8 cellular contexts compared by ENCODE assay signal in the genomic region with DNA sequence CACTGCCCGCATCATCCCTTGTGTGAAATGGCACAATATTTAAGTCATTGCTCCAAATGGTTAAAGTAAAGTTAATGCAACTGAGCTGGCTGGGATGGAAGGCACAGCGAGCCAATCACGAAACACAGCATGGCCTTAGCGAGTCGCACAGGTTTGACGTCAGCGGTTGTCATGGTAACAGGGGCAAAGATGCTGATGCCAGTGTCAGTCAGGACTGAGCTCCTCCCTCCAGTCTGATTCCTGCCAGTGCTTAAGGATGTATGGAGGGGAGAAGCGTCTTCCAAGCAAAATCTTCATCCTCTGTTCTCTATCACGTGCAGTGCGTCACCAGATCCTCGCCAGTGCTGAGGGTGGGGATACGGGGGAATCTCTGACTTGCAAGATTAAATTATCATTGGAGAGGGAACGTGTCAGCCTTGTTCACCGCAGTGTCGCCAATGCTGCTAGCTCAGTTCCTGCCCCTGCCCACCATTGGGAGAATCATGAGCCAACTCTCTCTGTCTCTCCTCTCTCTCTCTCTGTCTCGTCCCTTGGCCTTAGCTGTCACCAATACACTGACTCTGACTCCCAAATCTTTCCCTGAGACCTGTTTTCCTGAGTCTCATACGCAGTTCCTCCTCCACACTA. TPM values are rescaled to one million over a fixed set of nuclear protein-coding genes. Genes with fewer than 3 reads are reported as not detected.
DNase-seq lines count a peak whose midpoint lies in the region; ATAC-seq and TF ChIP-seq lines count a peak whose summit lies in the region.

No MANE protein-coding gene starts in this region.

- no peak overlapping the region for H3K4me3 Mint-ChIP-seq in activated CD8-positive, alpha-beta memory T cell treated with anti-CD3 and anti-CD28 coated beads, Interleukin-2, amount 10 ng/mL, durations not matched to agents 7 days and 5 days

- H3K27me3 Mint-ChIP-seq in activated CD8-positive, alpha-beta memory T cell treated with anti-CD3 and anti-CD28 coated beads, Interleukin-2, amount 10 ng/mL, durations not matched to agents 7 days and 5 days: no peaks in the 10 kb centered on the region

- TF ChIP-seq CTCF in BE2C (IDR thresholded peaks at IDR 0.05; ENCODE audit: low read depth, low read length) (no peak), lower leg skin (IDR thresholded peaks at IDR 0.05) (no peak)

- intact Hi-C loops in lower leg skin (cut with DNase I; ENCODE audit: low total_unique reads): no loop called here

- peak overlapping the region; percentile 78 for H3K4me3 ChIP-seq in BE2C (ENCODE audit: low read depth, low read length)
- H3K4me3 ChIP-seq in lower leg skin (ENCODE audit: low read depth, poor library complexity, severe bottlenecking): no peak overlapping the region

- H3K4me1 Mint-ChIP-seq in activated CD8-positive, alpha-beta memory T cell treated with anti-CD3 and anti-CD28 coated beads, Interleukin-2, amount 10 ng/mL, durations not matched to agents 7 days and 5 days: no peaks in the 10 kb centered on the region

- no peaks in the 10 kb centered on the region for H3K9me3 Mint-ChIP-seq in activated CD8-positive, alpha-beta memory T cell treated with anti-CD3 and anti-CD28 coated beads, Interleukin-2, amount 10 ng/mL, durations not matched to agents 7 days and 5 days (ENCODE audit: low read depth)

- no peaks in the 10 kb centered on the region for H3K36me3 ChIP-seq in BE2C

- 77 to 81% methylated on average over 17 of the region's 17 CpGs for WGBS in lower leg skin, 2 donors

- peaks cover 4% of the 10 kb centered on the region; the same call in 1 of the 2 replicates for H3K4me1 ChIP-seq in BE2C

- CTCF ChIA-PET in activated CD8-positive, alpha-beta memory T cell treated with anti-CD3 and anti-CD28 coated beads, Interleukin-2, amount 10 ng/mL, durations not matched to agents 7 days and 5 days (lab: Charles Lee): interaction anchor here (2.5 kb wide), 1 partner anchor 12 kb away, joined by 15 read pairs; no protein-coding TSS in a partner anchor

- no peak for TF ChIP-seq POLR2A in lower leg skin (IDR thresholded peaks at IDR 0.05)

- no peak overlapping the region for H3K27ac Mint-ChIP-seq in activated CD8-positive, alpha-beta memory T cell treated with anti-CD3 and anti-CD28 coated beads, Interleukin-2, amount 10 ng/mL, durations not matched to agents 7 days and 5 days

- in situ Hi-C loops in KBM-7 (cut with MboI; ENCODE audit: low pct_unique_long_range_greater_than_20kb, low sequenced_read_pairs): no loop called here

- no peaks in the 10 kb centered on the region for H3K9me3 ChIP-seq in BE2C

- DNase-seq in BE2C (peak; percentile 97), M059J (ENCODE audit: low read depth) (peak; percentile 81), ecto neural progenitor cell (ENCODE audit: low spot score) (peak; percentile 95), lower leg skin (ENCODE audit: low spot score in 2 of 2) (peak; percentile 26 to 91), KBM-7 (no peak)
- no peak for DNase-seq in activated CD8-positive, alpha-beta memory T cell treated with anti-CD3 and anti-CD28 coated beads, Interleukin-2, amount 10 ng/mL, durations not matched to agents 7 days and 5 days

- no peaks in the 10 kb centered on the region for H3K27me3 ChIP-seq in BE2C

- H3K36me3 Mint-ChIP-seq in activated CD8-positive, alpha-beta memory T cell treated with anti-CD3 and anti-CD28 coated beads, Interleukin-2, amount 10 ng/mL, durations not matched to agents 7 days and 5 days: no peaks in the 10 kb centered on the region

- no peak for ATAC-seq in HG03378 (IDR thresholded peaks at IDR 0.05; ENCODE audit: unreplicated experiment)
- no peak for ATAC-seq in activated CD8-positive, alpha-beta memory T cell treated with anti-CD3 and anti-CD28 coated beads, Interleukin-2, amount 10 ng/mL, durations not matched to agents 7 days and 5 days
- no peak for ATAC-seq in HG03469 (IDR thresholded peaks at IDR 0.05; ENCODE audit: unreplicated experiment)

RNA-seq across cellular contexts. Expression of a gene that starts 24.5 kb away (rescaled TPM):
- polyA plus RNA-seq in BE2C (2012; ENCODE audit: insufficient read depth, insufficient read length, low read depth): 62.5 TPM
- total RNA-seq in M059J (2014; rRNA removed; shearing (Covaris generic)): 7.0 and 12.0 TPM in 2 replicates
- total RNA-seq in lower leg skin: 10 to 100 TPM in 3 of 4 donors, 1 to 10 TPM in 1; 9.5 to 17.6 (median 15.7) TPM
- total RNA-seq in activated CD8-positive, alpha-beta memory T cell treated with anti-CD3 and anti-CD28 coated beads, Interleukin-2, amount 10 ng/mL, durations not matched to agents 7 days and 5 days: 10 to 100 TPM; 15.1 to 17.3 TPM

RNA-seq across cellular contexts. Expression of a gene that starts 50.3 kb away (rescaled TPM):
- 24.8 TPM for polyA plus RNA-seq in BE2C (2012; ENCODE audit: insufficient read depth, insufficient read length, low read depth)
- total RNA-seq in M059J (2014; rRNA removed; shearing (Covaris generic)): 29.4 and 42.3 TPM in 2 replicates
- 10 to 100 TPM; 57.2 to 75.3 (median 65.6) TPM for total RNA-seq in lower leg skin
- total RNA-seq in activated CD8-positive, alpha-beta memory T cell treated with anti-CD3 and anti-CD28 coated beads, Interleukin-2, amount 10 ng/mL, durations not matched to agents 7 days and 5 days: 10 to 100 TPM; 39.5 to 41.3 TPM

Comparison
In these comparisons a context has a peak if more than half of its experiments do, and no peak if none do; other contexts are left out.
1. DNase-seq: peak in BE2C (single experiment), M059J (single experiment), ecto neural progenitor cell (single experiment) and lower leg skin (2 of 2); none in activated CD8-positive, alpha-beta memory T cell treated with anti-CD3 and anti-CD28 coated beads, Interleukin-2, amount 10 ng/mL, durations not matched to agents 7 days and 5 days (single experiment) and KBM-7 (single experiment).